ENCODE assay signal across 26 cellular contexts in genomic region chr10:86123745-86124144, GRCh38.
"Had no signal": no experiment of that assay in that cellular context is flagged by ENCODE, and none has a peak within 500 bp of the region (broad histone marks: within the 10 kb centered on the region; RNA-seq: fewer than 3 reads in every experiment).

No MANE protein-coding gene starts in this region.

- H3K79me2 ChIP-seq: hepatocyte, parathyroid adenoma had no signal

- H2AFZ ChIP-seq: hepatocyte, parathyroid adenoma had no signal

- DNase-seq: islet precursor cell; kidney glomerular epithelial cell; left cardiac atrium; left ventricle myocardium superior; lower lobe of right lung; mammary epithelial cell; mesenchymal stem cell; naive thymus-derived CD8-positive, alpha-beta T cell; occipital lobe; stimulated activated CD4-positive, alpha-beta T cell treated with anti-CD3 and anti-CD28 coated beads, Interleukin-12 subunit alpha, Interleukin-12 subunit beta, amount 100 ng/mL, for 4 hours; stimulated activated CD4-positive, alpha-beta T cell treated with anti-CD3 and anti-CD28 coated beads, Interleukin-15, amount 100 ng/mL, for 24 hours; stimulated activated CD4-positive, alpha-beta T cell treated with anti-CD3 and anti-CD28 coated beads, Interleukin-2, amount 100 ng/mL, for 24 hours; stimulated activated CD4-positive, alpha-beta T cell treated with anti-CD3 and anti-CD28 coated beads, Interleukin-4, amount 100 ng/mL, for 1 hour; stimulated activated naive B cell treated with anti-CD40 and anti-IgM and Interleukin-4, amounts not matched to agents 10 μg/mL and 1 μg/mL and 100 μg/mL, for 72 hours; stimulated activated naive CD8-positive, alpha-beta T cell treated with anti-CD3 and anti-CD28 coated beads, Interleukin-15, Interleukin-2, amounts not matched to agents 100 U/mL and 50 U/mL, for 24 hours; stomach; tibial artery; uterus had no signal

- H3K4me3 ChIP-seq: hepatocyte, lower lobe of right lung, right atrium auricular region, right lobe of liver, smooth muscle cell, stomach, suprapubic skin, thoracic aorta, tibial artery, uterus had no signal

- H3K9me3 ChIP-seq: lower lobe of right lung, neutrophil, right atrium auricular region, right lobe of liver, stomach, suprapubic skin, thoracic aorta, tibial artery, uterus had no signal

- H3K27me3 ChIP-seq: hepatocyte, neutrophil, right atrium auricular region, right lobe of liver, stomach, suprapubic skin, tibial artery, uterus had no signal

- H3K4me2 ChIP-seq: hepatocyte, smooth muscle cell had no signal

- H3K9ac ChIP-seq: parathyroid adenoma had no signal

- H3K36me3 ChIP-seq: lower lobe of right lung, neutrophil, right atrium auricular region, right lobe of liver, stomach, suprapubic skin, thoracic aorta, tibial artery, uterus had no signal

- H3K4me1 ChIP-seq: lower lobe of right lung, parathyroid adenoma, right atrium auricular region, right lobe of liver, stomach, suprapubic skin, tibial artery, uterus had no signal

- H3K27ac ChIP-seq: hepatocyte, lower lobe of right lung, neutrophil, parathyroid adenoma, right atrium auricular region, right lobe of liver, stomach, suprapubic skin, thoracic aorta, tibial artery, uterus had no signal
